Comparison of ENCODE assay signal across 1 cellular context in genomic region chr2:127068351-127068741, GRCh38.
TF ChIP-seq lines count a peak whose summit lies in the region.

No MANE protein-coding gene starts in this region.

TF ChIP-seq in K562, 482 proteins besides CTCF, POLR2A, EP300 and RAD21:
- TF ChIP-seq WHSC1 (IDR thresholded peaks at IDR 0.05; ENCODE audit: low read length) (no peak), ZNF764 (CRISPR knock-in tag; IDR thresholded peaks at IDR 0.05; ENCODE audit: low read depth) (no peak), ETV5 (CRISPR knock-in tag; IDR thresholded peaks at IDR 0.05; ENCODE audit: low read depth) (0 out of 2 replicates have a peak, but pooled peaks have one; percentile 2), TFAP4 (CRISPR knock-in tag; IDR thresholded peaks at IDR 0.05; ENCODE audit: borderline replicate concordance) (0 out of 2 replicates have a peak, but pooled peaks have one; percentile 2), GABPB1 (CRISPR knock-in tag; IDR thresholded peaks at IDR 0.05) (peak; percentile 16; the same call in 1 of the 2 replicates)
